Comparison of ENCODE assay signal across 8 cellular contexts in the genomic region with DNA sequence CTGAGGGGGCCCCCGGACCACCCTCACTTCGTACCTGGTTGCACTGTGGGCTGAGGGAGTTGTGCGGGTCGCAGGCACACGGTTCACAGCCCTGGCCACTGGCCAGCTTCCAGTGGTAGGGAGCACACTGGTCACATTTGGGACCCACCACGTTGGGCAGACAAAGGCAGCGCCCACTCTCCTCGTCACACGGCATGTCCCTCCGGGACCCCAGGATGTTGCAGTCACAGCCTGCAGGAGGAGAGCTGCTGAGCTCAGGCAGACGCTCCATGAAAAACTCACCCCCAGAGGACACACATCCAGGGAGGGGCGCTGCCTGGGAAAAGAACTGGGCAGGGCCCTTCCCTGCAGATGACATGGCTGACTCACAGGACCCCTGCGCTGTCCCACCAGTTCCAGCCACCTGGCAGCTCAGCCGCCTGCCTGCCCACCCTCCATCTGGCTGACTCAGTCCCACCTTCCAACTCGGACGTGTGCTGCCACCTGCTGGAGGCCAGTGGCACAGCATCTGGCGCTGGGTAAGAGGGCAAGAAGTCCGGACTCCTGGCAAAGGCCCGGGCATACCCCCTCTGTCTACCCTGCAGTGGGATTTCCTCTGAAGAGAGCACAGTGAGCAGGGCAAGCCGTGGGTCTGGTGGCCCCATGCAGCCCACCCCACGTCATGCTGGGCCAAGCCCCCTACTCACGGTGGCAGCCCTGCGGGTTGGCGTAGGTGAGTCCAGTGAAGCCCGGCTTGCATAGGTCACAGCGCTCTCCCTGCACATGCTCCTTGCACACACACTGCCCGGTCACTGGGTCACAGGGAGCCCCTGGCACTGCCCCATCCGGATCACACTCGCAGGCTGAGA. TPM values are rescaled to one million over a fixed set of nuclear protein-coding genes. Genes with fewer than 3 reads are reported as not detected.
DNase-seq lines count a peak whose midpoint lies in the region; ATAC-seq and TF ChIP-seq lines count a peak whose summit lies in the region.

No MANE protein-coding gene starts in this region.

- no peaks in the 10 kb centered on the region for H3K36me3 Mint-ChIP-seq in activated naive CD8-positive, alpha-beta T cell treated with anti-CD3 and anti-CD28 coated beads, Interleukin-2, amount 50 U/mL, for 24 hours (ENCODE audit: low read depth)

- H3K9me3 ChIP-seq in heart right ventricle, result no peaks in the 10 kb centered on the region

- CTCF ChIA-PET in HEK293T (lab: Yijun Ruan, JAX), result interaction anchor here (0.6 to 1.1 kb wide), 16 partner anchors 9 to 664 kb away, joined by 3 to 6 read pairs (median 4); a partner anchor contains a TSS

- H3K27me3 Mint-ChIP-seq in activated naive CD8-positive, alpha-beta T cell treated with anti-CD3 and anti-CD28 coated beads, Interleukin-2, amount 50 U/mL, for 24 hours, result no peaks in the 10 kb centered on the region

- peaks cover 20 to 60% (median 45%) of the 10 kb centered on the region in 9 donors for H3K4me1 ChIP-seq in heart right ventricle

- H3K27ac ChIP-seq in heart right ventricle, result peak overlapping the region in 5 of 10 donors; percentile 7 to 76 (median 61)

- POLR2A ChIA-PET in HEK293T (lab: Yijun Ruan, JAX), result interaction anchor here (0.9 kb wide), 1 partner anchor 45 kb away, joined by 3 read pairs; a partner anchor contains a TSS

- DNase-seq in GM12865 (ENCODE audit: low read depth) (peak; percentile 78), HEK293T (ENCODE audit: extremely low spot score) (peak; percentile 89), NCI-H1092 (lab: John Stamatoyannopoulos, UW) (peak; percentile 75), SW 1271 (lab: John Stamatoyannopoulos, UW) (peak; percentile 21 to 42), heart right ventricle (peak; percentile 77 to 86), renal cortical epithelial cell (ENCODE audit: low read depth) (peak; percentile 38)
- peak; percentile 88 for DNase-seq in activated naive CD8-positive, alpha-beta T cell treated with anti-CD3 and anti-CD28 coated beads, Interleukin-2, amount 50 U/mL, for 24 hours

- peaks cover 6% of the 10 kb centered on the region for H3K4me1 Mint-ChIP-seq in activated naive CD8-positive, alpha-beta T cell treated with anti-CD3 and anti-CD28 coated beads, Interleukin-2, amount 50 U/mL, for 24 hours

- intact Hi-C loops in heart right ventricle (cut with DNase I), result loop anchor here in 9 of 10 donors (2.0 to 10.0 kb wide), 12 partner anchors 25 to 120 kb away; no protein-coding TSS in a partner anchor

- no peak overlapping the region for H3K4me3 ChIP-seq in GM12865 (ENCODE audit: low read depth, low read length)
- peak overlapping the region in 3 of 10 donors; percentile 11 to 32 (median 14) for H3K4me3 ChIP-seq in heart right ventricle

- no peaks in the 10 kb centered on the region for H3K9me3 Mint-ChIP-seq in activated naive CD8-positive, alpha-beta T cell treated with anti-CD3 and anti-CD28 coated beads, Interleukin-2, amount 50 U/mL, for 24 hours

- WGBS in heart right ventricle, 2 donors, result 44 to 45% methylated on average over 29 of the region's 29 CpGs

- TF ChIP-seq CTCF in GM12865 (IDR thresholded peaks at IDR 0.05; ENCODE audit: insufficient read depth, low read depth, low read length, missing control alignments) (peak; percentile 99), heart right ventricle (IDR thresholded peaks at IDR 0.05) (peak; percentile 93 to 99 (median 97))

- H3K27me3 ChIP-seq in heart right ventricle, result no peaks in the 10 kb centered on the region

- H3K36me3 ChIP-seq in heart right ventricle, result no peaks in the 10 kb centered on the region

- ATAC-seq in activated naive CD8-positive, alpha-beta T cell treated with anti-CD3 and anti-CD28 coated beads, Interleukin-2, amount 50 U/mL, for 24 hours, result peak; percentile 85
- ATAC-seq in heart right ventricle (peak; percentile 70 to 82 (median 78)), HG03457 (IDR thresholded peaks at IDR 0.05; ENCODE audit: unreplicated experiment) (no peak)

- no peak overlapping the region for H3K4me3 Mint-ChIP-seq in activated naive CD8-positive, alpha-beta T cell treated with anti-CD3 and anti-CD28 coated beads, Interleukin-2, amount 50 U/mL, for 24 hours

- H3K27ac Mint-ChIP-seq in activated naive CD8-positive, alpha-beta T cell treated with anti-CD3 and anti-CD28 coated beads, Interleukin-2, amount 50 U/mL, for 24 hours, result no peak overlapping the region

TF ChIP-seq in HEK293T, 16 proteins besides CTCF, POLR2A, EP300 and RAD21:
- TF ChIP-seq TARDBP (IDR thresholded peaks at IDR 0.05) (no peak), L3MBTL2 (conservative IDR thresholded peaks at IDR 0.05) (no peak), SP1 (IDR thresholded peaks at IDR 0.05) (no peak), ZNF384 (IDR thresholded peaks at IDR 0.05) (no peak), HDGF (IDR thresholded peaks at IDR 0.05; ENCODE audit: borderline replicate concordance) (no peak), SUZ12 (IDR thresholded peaks at IDR 0.05) (no peak), FOXA1 (IDR thresholded peaks at IDR 0.05) (no peak)
- TF ChIP-seq, protein P1, sequence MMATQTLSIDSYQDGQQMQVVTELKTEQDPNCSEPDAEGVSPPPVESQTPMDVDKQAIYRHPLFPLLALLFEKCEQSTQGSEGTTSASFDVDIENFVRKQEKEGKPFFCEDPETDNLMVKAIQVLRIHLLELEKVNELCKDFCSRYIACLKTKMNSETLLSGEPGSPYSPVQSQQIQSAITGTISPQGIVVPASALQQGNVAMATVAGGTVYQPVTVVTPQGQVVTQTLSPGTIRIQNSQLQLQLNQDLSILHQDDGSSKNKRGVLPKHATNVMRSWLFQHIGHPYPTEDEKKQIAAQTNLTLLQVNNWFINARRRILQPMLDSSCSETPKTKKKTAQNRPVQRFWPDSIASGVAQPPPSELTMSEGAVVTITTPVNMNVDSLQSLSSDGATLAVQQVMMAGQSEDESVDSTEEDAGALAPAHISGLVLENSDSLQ (IDR thresholded peaks at IDR 0.05), result no peak

RNA-seq across cellular contexts. Expression of a gene that starts 24.7 kb away (rescaled TPM):
- total RNA-seq in heart right ventricle, result 1 to 10 TPM; 2.3 to 6.0 (median 3.8) TPM
- polyA plus RNA-seq in heart right ventricle, result 1 to 10 TPM; 1.6 to 3.7 TPM
- 108 and 433 TPM in 2 replicates for total RNA-seq in renal cortical epithelial cell

RNA-seq across cellular contexts. Expression of a gene that starts 44.1 kb away (rescaled TPM):
- total RNA-seq in heart right ventricle (under 1 TPM in 3 of 10 donors, not detected in 7; 0.11 to 0.71 (median 0.21) TPM), renal cortical epithelial cell (0.55 TPM in 1 of 2 replicates, not detected in the other)
- polyA plus RNA-seq in heart right ventricle, result not detected

RNA-seq across cellular contexts. Expression of a gene that starts 47.6 kb away (rescaled TPM):
- total RNA-seq in heart right ventricle, result 100 to 1,000 TPM in 7 of 10 donors, 10 to 100 TPM in 3; 75.3 to 491 (median 131) TPM
- polyA plus RNA-seq in heart right ventricle, result 100 to 1,000 TPM in 1 of 2 donors, 10 to 100 TPM in 1; 90.0 to 223 TPM
- 67.4 and 108 TPM in 2 replicates for total RNA-seq in renal cortical epithelial cell

Comparison
In these comparisons a context has a peak if more than half of its experiments do, and no peak if none do; other contexts are left out.
1. DNase-seq: peak in every context shown above with its lines; median percentile 89 in HEK293T; 88 in activated naive CD8-positive, alpha-beta T cell treated with anti-CD3 and anti-CD28 coated beads, Interleukin-2, amount 50 U/mL, for 24 hours; 82 in heart right ventricle; 78 in GM12865; 75 in NCI-H1092; 38 in renal cortical epithelial cell; 32 in SW 1271.
2. RNA of a gene that starts 24.7 kb away (total RNA-seq): 108 to 433 TPM in renal cortical epithelial cell; 2.3 to 6.0 TPM in heart right ventricle; every median in the first group is over 10 times any median in the second.